21 cellular contexts compared by ENCODE assay signal in genomic region chr5:5252106-5252505, GRCh38.
"Had no signal": no experiment of that assay in that cellular context is flagged by ENCODE, and none has a peak within 500 bp of the region (broad histone marks: within the 10 kb centered on the region; RNA-seq: fewer than 3 reads in every experiment).

No MANE protein-coding gene starts in this region.

- H3K27ac ChIP-seq: left ventricle myocardium inferior, ovary, skin epidermis, stomach, testis, thyroid gland, transverse colon, upper lobe of right lung had no signal

- DNase-seq: islet precursor cell; left ventricle myocardium inferior; midbrain; mucosa of descending colon; naive thymus-derived CD4-positive, alpha-beta T cell; ovary; retina; right cardiac atrium; stimulated activated CD4-positive, alpha-beta T cell treated with anti-CD3 and anti-CD28 coated beads, Interleukin-12 subunit alpha, Interleukin-12 subunit beta, amount 100 ng/mL, for 4 hours; stimulated activated CD4-positive, alpha-beta T cell treated with anti-CD3 and anti-CD28 coated beads, Interleukin-15, amount 100 ng/mL, for 24 hours; stimulated activated CD4-positive, alpha-beta T cell treated with anti-CD3 and anti-CD28 coated beads, Interleukin-2, amount 100 ng/mL, for 24 hours; stimulated activated CD4-positive, alpha-beta T cell treated with anti-CD3 and anti-CD28 coated beads, Interleukin-4, amount 100 ng/mL, for 1 hour; stimulated activated naive B cell treated with anti-CD40 and anti-IgM and Interleukin-4, amounts not matched to agents 10 μg/mL and 1 μg/mL and 100 μg/mL, for 72 hours; stimulated activated naive CD8-positive, alpha-beta T cell treated with anti-CD3 and anti-CD28 coated beads, Interleukin-15, Interleukin-2, amounts not matched to agents 100 U/mL and 50 U/mL, for 24 hours; stomach; testis; thyroid gland; transverse colon; upper lobe of right lung had no signal

- H3K36me3 ChIP-seq: left ventricle myocardium inferior, ovary, stomach, thyroid gland, transverse colon, upper lobe of right lung had no signal

- H3K4me3 ChIP-seq: left ventricle myocardium inferior, lung, mucosa of descending colon, ovary, skin epidermis, stomach, testis, thyroid gland, transverse colon, upper lobe of right lung had no signal

- H3K4me1 ChIP-seq: left ventricle myocardium inferior, stomach, testis, transverse colon, upper lobe of right lung had no signal

- H3K27me3 ChIP-seq: ovary, stomach, testis, thyroid gland, transverse colon, upper lobe of right lung had no signal

- H3K9me3 ChIP-seq: ovary, testis, thyroid gland had no signal
